In the genomic region with DNA sequence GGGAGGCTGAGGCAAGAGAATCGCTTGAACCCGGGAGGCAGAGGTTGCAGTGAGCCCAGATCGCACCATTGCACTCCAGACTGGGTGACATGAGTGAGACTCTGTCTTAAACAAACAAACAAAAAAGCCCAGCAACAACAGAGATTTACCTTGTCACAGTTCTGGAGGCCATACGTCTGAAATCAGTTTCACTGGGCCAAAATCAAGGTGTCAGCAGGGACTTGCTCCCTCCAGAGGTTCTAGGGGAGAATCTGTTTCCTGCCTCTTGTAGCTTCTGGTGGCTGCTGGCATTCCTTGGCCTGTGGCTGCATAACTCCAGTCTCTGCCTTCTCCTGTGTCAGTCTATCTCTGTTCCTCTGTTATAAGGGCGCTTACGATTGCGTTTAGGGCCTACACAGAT, we compare ENCODE assay signal across 10 cellular contexts. TPM values are rescaled to one million over a fixed set of nuclear protein-coding genes. Genes with fewer than 3 reads are reported as not detected.
A peak's percentile ranks its signal among the peaks of the same experiment; 100 is the strongest.
DNase-seq lines count a peak whose midpoint lies in the region; ATAC-seq and TF ChIP-seq lines count a peak whose summit lies in the region.
"Had no signal": no experiment of that assay in that cellular context is flagged by ENCODE, and none has a peak within 500 bp of the region (broad histone marks: within the 10 kb centered on the region; RNA-seq: fewer than 3 reads in every experiment).

No MANE protein-coding gene starts in this region.

- peak overlapping the region; percentile 82 for H3K27ac Mint-ChIP-seq in activated naive CD8-positive, alpha-beta T cell treated with anti-CD3 and anti-CD28 coated beads, Interleukin-2, amount 50 U/mL, for 24 hours
- H3K27ac Mint-ChIP-seq in natural killer cell treated with Interleukin-12 subunit alpha and Interleukin-12 subunit beta and Interleukin-15 and Interleukin-18, amount 100 ng/mL, for 72 hours: peak overlapping the region; percentile 91 to 98

- peak overlapping the region; percentile 100 for H3K4me3 Mint-ChIP-seq in activated naive CD8-positive, alpha-beta T cell treated with anti-CD3 and anti-CD28 coated beads, Interleukin-2, amount 50 U/mL, for 24 hours
- H3K4me3 Mint-ChIP-seq in natural killer cell treated with Interleukin-12 subunit alpha and Interleukin-12 subunit beta and Interleukin-15 and Interleukin-18, amount 100 ng/mL, for 72 hours: peak overlapping the region; percentile 95

- no peaks in the 10 kb centered on the region for H3K9me3 Mint-ChIP-seq in activated naive CD8-positive, alpha-beta T cell treated with anti-CD3 and anti-CD28 coated beads, Interleukin-2, amount 50 U/mL, for 24 hours
- no peaks in the 10 kb centered on the region for H3K9me3 Mint-ChIP-seq in natural killer cell treated with Interleukin-12 subunit alpha and Interleukin-12 subunit beta and Interleukin-15 and Interleukin-18, amount 100 ng/mL, for 72 hours

- no peak for TF ChIP-seq CTCF in uterus (IDR thresholded peaks at IDR 0.05)

- peaks cover 25% of the 10 kb centered on the region for H3K4me1 ChIP-seq in HUES6 (ENCODE audit: control insufficient read depth, insufficient read depth, low read length)
- peaks cover 0 to 11% of the 10 kb centered on the region in 2 donors for H3K4me1 ChIP-seq in uterus

- DNase-seq in EL (peak; percentile 28), middle frontal gyrus (ENCODE audit: extremely low spot score, low spot score) (no peak), posterior cingulate gyrus (no peak), HT-29 (ENCODE audit: low spot score) (no peak), uterus (no peak)
- no peak for DNase-seq in activated naive CD8-positive, alpha-beta T cell treated with anti-CD3 and anti-CD28 coated beads, Interleukin-2, amount 50 U/mL, for 24 hours
- DNase-seq in natural killer cell treated with Interleukin-12 subunit alpha and Interleukin-12 subunit beta and Interleukin-15 and Interleukin-18, amount 100 ng/mL, for 72 hours (ENCODE audit: low spot score): no peak
- DNase-seq: IMR-90; stimulated activated CD4-positive, alpha-beta T cell treated with anti-CD3 and anti-CD28 coated beads, Interleukin-4, amount 100 ng/mL, for 1 hour had no signal

- no peak overlapping the region for H3K27ac ChIP-seq in HUES6 (ENCODE audit: low read depth, low read length)
- H3K27ac ChIP-seq in uterus: no peak overlapping the region

- no peaks in the 10 kb centered on the region for H3K27me3 ChIP-seq in HUES6 (ENCODE audit: control insufficient read depth, insufficient read depth, low read length)
- H3K27me3 ChIP-seq in uterus: no peaks in the 10 kb centered on the region

- intact Hi-C loops in posterior cingulate gyrus (cut with DNase I): no loop called here
- intact Hi-C loops in uterus (cut with DNase I; ENCODE audit: low total_unique reads): no loop called here

- peaks cover 25% of the 10 kb centered on the region for H3K36me3 Mint-ChIP-seq in activated naive CD8-positive, alpha-beta T cell treated with anti-CD3 and anti-CD28 coated beads, Interleukin-2, amount 50 U/mL, for 24 hours (ENCODE audit: low read depth)
- peaks cover 6% of the 10 kb centered on the region for H3K36me3 Mint-ChIP-seq in natural killer cell treated with Interleukin-12 subunit alpha and Interleukin-12 subunit beta and Interleukin-15 and Interleukin-18, amount 100 ng/mL, for 72 hours

- no peak overlapping the region for H3K9ac ChIP-seq in HUES6 (ENCODE audit: low read length)

- TF ChIP-seq POLR2A in uterus (IDR thresholded peaks at IDR 0.05): no peak

- H3K36me3 ChIP-seq in HUES6 (ENCODE audit: control insufficient read depth, insufficient read depth, low read length) (peaks cover 19% of the 10 kb centered on the region), uterus (no peaks in the 10 kb centered on the region)

- peaks cover 2% of the 10 kb centered on the region for H3K27me3 Mint-ChIP-seq in activated naive CD8-positive, alpha-beta T cell treated with anti-CD3 and anti-CD28 coated beads, Interleukin-2, amount 50 U/mL, for 24 hours
- no peaks in the 10 kb centered on the region for H3K27me3 Mint-ChIP-seq in natural killer cell treated with Interleukin-12 subunit alpha and Interleukin-12 subunit beta and Interleukin-15 and Interleukin-18, amount 100 ng/mL, for 72 hours

- H3K9me3 ChIP-seq in HUES6 (ENCODE audit: control insufficient read depth, insufficient read depth, low read depth, low read length): no peaks in the 10 kb centered on the region
- H3K9me3 ChIP-seq in uterus: no peaks in the 10 kb centered on the region

- peak overlapping the region; percentile 28; the same call in 1 of the 2 replicates for H3K4me3 ChIP-seq in HUES6 (ENCODE audit: low read depth, low read length)
- H3K4me3 ChIP-seq in uterus: no peak overlapping the region

- ATAC-seq in activated naive CD8-positive, alpha-beta T cell treated with anti-CD3 and anti-CD28 coated beads, Interleukin-2, amount 50 U/mL, for 24 hours: no peak
- no peak for ATAC-seq in natural killer cell treated with Interleukin-12 subunit alpha and Interleukin-12 subunit beta and Interleukin-15 and Interleukin-18, amount 100 ng/mL, for 72 hours

- peaks cover 53% of the 10 kb centered on the region for H3K4me1 Mint-ChIP-seq in activated naive CD8-positive, alpha-beta T cell treated with anti-CD3 and anti-CD28 coated beads, Interleukin-2, amount 50 U/mL, for 24 hours
- H3K4me1 Mint-ChIP-seq in natural killer cell treated with Interleukin-12 subunit alpha and Interleukin-12 subunit beta and Interleukin-15 and Interleukin-18, amount 100 ng/mL, for 72 hours (ENCODE audit: low read depth in 2 of 2): peaks cover 36 to 56% of the 10 kb centered on the region in 2 donors

RNA-seq across cellular contexts. Expression of a gene that starts 1.5 kb away (rescaled TPM):
- total RNA-seq in natural killer cell treated with Interleukin-12 subunit alpha and Interleukin-12 subunit beta and Interleukin-15 and Interleukin-18, amount 100 ng/mL, for 72 hours: 10 to 100 TPM; 39.2 to 84.1 TPM
- 23.4 and 42.3 TPM in 2 replicates for total RNA-seq in HT-29 (2014; rRNA removed; shearing (Covaris generic))
- 100 to 1,000 TPM in 1 of 4 donors, 10 to 100 TPM in 3; 27.9 to 511 (median 31.5) TPM for total RNA-seq in uterus
